22 cellular contexts compared by ENCODE assay signal in the genomic region with DNA sequence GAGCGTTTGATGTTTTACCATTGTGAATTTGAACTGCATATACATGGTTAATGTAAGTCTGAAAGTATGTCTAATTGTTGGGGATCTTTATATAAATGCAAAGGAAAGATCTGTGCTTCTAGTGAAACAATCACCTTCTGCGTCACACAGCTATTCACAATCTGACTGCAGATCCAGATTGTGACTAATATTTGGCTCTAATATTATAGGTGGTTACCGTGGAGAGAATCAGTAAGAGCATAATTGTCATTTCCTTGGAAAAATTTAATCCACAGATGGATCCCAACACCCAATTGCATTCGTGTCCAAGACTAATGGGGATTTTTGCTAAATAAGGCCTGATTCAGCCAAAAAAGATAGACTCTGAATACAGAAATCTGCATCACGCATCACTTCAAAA. TPM values are rescaled to one million over a fixed set of nuclear protein-coding genes. Genes with fewer than 3 reads are reported as not detected.
DNase-seq lines count a peak whose midpoint lies in the region; ATAC-seq and TF ChIP-seq lines count a peak whose summit lies in the region.
"Had no signal": no experiment of that assay in that cellular context is flagged by ENCODE, and none has a peak within 500 bp of the region (broad histone marks: within the 10 kb centered on the region; RNA-seq: fewer than 3 reads in every experiment).

No MANE protein-coding gene starts in this region.

- H3K9me3 Mint-ChIP-seq in mesothelial cell of epicardium (no peaks in the 10 kb centered on the region), Calu3 (ENCODE audit: low read depth, unreplicated experiment) (no peaks in the 10 kb centered on the region), immature natural killer cell (peaks cover 0 to 13% (median 6%) of the 10 kb centered on the region in 6 donors), T-cell (no peaks in the 10 kb centered on the region)
- H3K9me3 Mint-ChIP-seq in stimulated activated naive B cell treated with anti-CD40 and anti-IgM and Interleukin-4, amounts not matched to agents 10 μg/mL and 1 μg/mL and 100 μg/mL, for 72 hours: no peaks in the 10 kb centered on the region

- H3K27ac Mint-ChIP-seq in mesothelial cell of epicardium: peak overlapping the region; percentile 57
- no peak overlapping the region for H3K27ac Mint-ChIP-seq in Calu3 (ENCODE audit: unreplicated experiment)
- H3K27ac Mint-ChIP-seq in immature natural killer cell: no peak overlapping the region
- no peak overlapping the region for H3K27ac Mint-ChIP-seq in T-cell
- no peak overlapping the region for H3K27ac Mint-ChIP-seq in stimulated activated naive B cell treated with anti-CD40 and anti-IgM and Interleukin-4, amounts not matched to agents 10 μg/mL and 1 μg/mL and 100 μg/mL, for 72 hours
- H3K27ac Mint-ChIP-seq: CD4-positive, CD25-positive, alpha-beta regulatory T cell had no signal

- H4K20me1 ChIP-seq in BLaER1 treated with 17β-estradiol and CSF1 and Interleukin-3, amounts not matched to agents 10 nM and 100 nM: peaks cover 0 to 8% (median 0%) of the 10 kb centered on the region in 11 experiments; a peak in 7 of 22 replicates

- POLR2A ChIA-PET in T-cell (lab: Charles Lee): no interaction called here

- H3K27me3 ChIP-seq in BLaER1 treated with 17β-estradiol and CSF1 and Interleukin-3, amounts not matched to agents 10 nM and 100 nM: no peaks in the 10 kb centered on the region

- intact Hi-C loops in Calu3 (cut with micrococcal nuclease; ENCODE audit: unreplicated experiment): loop anchor here (10.0 kb wide), 1 partner anchor 458 kb away; no protein-coding TSS in a partner anchor

- H3K4me3 Mint-ChIP-seq in mesothelial cell of epicardium (no peak overlapping the region), Calu3 (ENCODE audit: low read depth, unreplicated experiment) (no peak overlapping the region), immature natural killer cell (no peak overlapping the region), T-cell (no peak overlapping the region)
- H3K4me3 Mint-ChIP-seq in stimulated activated naive B cell treated with anti-CD40 and anti-IgM and Interleukin-4, amounts not matched to agents 10 μg/mL and 1 μg/mL and 100 μg/mL, for 72 hours: no peak overlapping the region
- H3K4me3 Mint-ChIP-seq: CD4-positive, CD25-positive, alpha-beta regulatory T cell had no signal

- BruUV-seq in Calu3 (replicated peaks; lab: Mats Ljungman, UMichigan): no TSS peak

- ATAC-seq in T-cell (replicated peaks in 1 of 4): no peak
- no peak for ATAC-seq in stimulated activated naive B cell treated with anti-CD40 and anti-IgM and Interleukin-4, amounts not matched to agents 10 μg/mL and 1 μg/mL and 100 μg/mL, for 72 hours (replicated peaks)
- ATAC-seq: K562 had no signal

- H3K36me3 Mint-ChIP-seq in mesothelial cell of epicardium: no peaks in the 10 kb centered on the region
- peaks cover 12% of the 10 kb centered on the region for H3K36me3 Mint-ChIP-seq in Calu3 (ENCODE audit: insufficient read depth, unreplicated experiment)
- peaks cover 0 to 4% (median 0%) of the 10 kb centered on the region in 3 donors for H3K36me3 Mint-ChIP-seq in immature natural killer cell
- H3K36me3 Mint-ChIP-seq in T-cell: no peaks in the 10 kb centered on the region
- no peaks in the 10 kb centered on the region for H3K36me3 Mint-ChIP-seq in stimulated activated naive B cell treated with anti-CD40 and anti-IgM and Interleukin-4, amounts not matched to agents 10 μg/mL and 1 μg/mL and 100 μg/mL, for 72 hours
- H3K36me3 Mint-ChIP-seq: CD4-positive, CD25-positive, alpha-beta regulatory T cell had no signal

- DNase-seq in dermis blood vessel endothelial cell (peak; percentile 81), mesothelial cell of epicardium (ENCODE audit: low spot score in 2 of 2, unreplicated experiment in 2 of 2) (no peak), Calu3 (no peak), immature natural killer cell (no peak), T-cell (no peak)
- DNase-seq in stimulated activated naive B cell treated with anti-CD40 and anti-IgM and Interleukin-4, amounts not matched to agents 10 μg/mL and 1 μg/mL and 100 μg/mL, for 72 hours: no peak
- DNase-seq: BE2C; CD4-positive, CD25-positive, alpha-beta regulatory T cell; GM23248; H7; Kasumi-1; NCI-H1105; NCI-H1436 treated with DMSO at 0.1 percent for 48 hours; NCI-H187 treated with DMSO at 0.1 percent for 48 hours; NCI-H2171 treated with DMSO at 0.1 percent for 48 hours; NCI-H345; NCI-H524 treated with DMSO at 0.1 percent for 48 hours; PC-9; Right ventricle myocardium superior had no signal

- CTCF ChIA-PET in Calu3 (lab: Charles Lee) (no interaction called here), T-cell (lab: Charles Lee) (no interaction called here)

- H3K4me2 ChIP-seq in BLaER1 treated with 17β-estradiol and CSF1 and Interleukin-3, amounts not matched to agents 10 nM and 100 nM: peak overlapping the region in 6 of 11 experiments; percentile 77 to 95 (median 88); a peak in 8 of 22 replicates
- H3K4me2 ChIP-seq: PC-9 had no signal

- no peak overlapping the region for H3K9ac ChIP-seq in BLaER1 treated with 17β-estradiol and CSF1 and Interleukin-3, amounts not matched to agents 10 nM and 100 nM
- H3K9ac ChIP-seq: GM23248 had no signal

- no peak for TF ChIP-seq CTCF in mesothelial cell of epicardium (IDR thresholded peaks at IDR 0.05; ENCODE audit: unreplicated experiment)
- no peak for TF ChIP-seq CTCF in Calu3 (IDR thresholded peaks at IDR 0.05; ENCODE audit: unreplicated experiment)

- H3K4me1 Mint-ChIP-seq in mesothelial cell of epicardium: peaks cover 39% of the 10 kb centered on the region
- H3K4me1 Mint-ChIP-seq in Calu3 (ENCODE audit: low read depth, unreplicated experiment): peaks cover 18% of the 10 kb centered on the region
- H3K4me1 Mint-ChIP-seq in immature natural killer cell: peaks cover 7 to 21% of the 10 kb centered on the region in 2 donors
- H3K4me1 Mint-ChIP-seq in T-cell: peaks cover 16 to 20% (median 16%) of the 10 kb centered on the region in 3 donors
- H3K4me1 Mint-ChIP-seq in stimulated activated naive B cell treated with anti-CD40 and anti-IgM and Interleukin-4, amounts not matched to agents 10 μg/mL and 1 μg/mL and 100 μg/mL, for 72 hours: peaks cover 13 to 21% of the 10 kb centered on the region in 2 donors

- H3K27me3 Mint-ChIP-seq in mesothelial cell of epicardium (ENCODE audit: low read depth) (no peaks in the 10 kb centered on the region), Calu3 (ENCODE audit: unreplicated experiment) (peaks cover 56% of the 10 kb centered on the region), immature natural killer cell (ENCODE audit: low read depth in 3 of 3) (peaks cover 9 to 11% (median 10%) of the 10 kb centered on the region in 3 donors), T-cell (peaks cover 44 to 45% of the 10 kb centered on the region in 2 donors)
- peaks cover 20 to 25% of the 10 kb centered on the region in 2 donors for H3K27me3 Mint-ChIP-seq in stimulated activated naive B cell treated with anti-CD40 and anti-IgM and Interleukin-4, amounts not matched to agents 10 μg/mL and 1 μg/mL and 100 μg/mL, for 72 hours

- H3K27ac ChIP-seq in BLaER1 treated with 17β-estradiol and CSF1 and Interleukin-3, amounts not matched to agents 10 nM and 100 nM: no peak overlapping the region
- H3K27ac ChIP-seq: GM23248, PC-9, SJSA1 had no signal

- no peak overlapping the region for H3K4me3 ChIP-seq in BLaER1 treated with 17β-estradiol and CSF1 and Interleukin-3, amounts not matched to agents 10 nM and 100 nM
- H3K4me3 ChIP-seq: GM23248, K562, PC-9, SJSA1 had no signal

- H3K4me1 ChIP-seq in BLaER1 treated with 17β-estradiol and CSF1 and Interleukin-3, amounts not matched to agents 10 nM and 100 nM: peaks cover 21 to 34% (median 25%) of the 10 kb centered on the region in 10 experiments
- H3K4me1 ChIP-seq: BE2C had no signal

- H3K36me3 ChIP-seq in BLaER1 treated with 17β-estradiol and CSF1 and Interleukin-3, amounts not matched to agents 10 nM and 100 nM: no peaks in the 10 kb centered on the region
- H3K36me3 ChIP-seq: BE2C, SJSA1 had no signal

- H3K9me3 ChIP-seq in BLaER1 treated with 17β-estradiol and CSF1 and Interleukin-3, amounts not matched to agents 10 nM and 100 nM (replicated peaks in 1 of 11): no peaks in the 10 kb centered on the region
- H3K9me3 ChIP-seq: BE2C, SJSA1 had no signal

RNA-seq across cellular contexts. Expression of gene KCNJ2, which starts 2.8 kb away (rescaled TPM):
- total RNA-seq in dermis blood vessel endothelial cell (2.7 and 11.6 TPM in 2 replicates), mesothelial cell of epicardium (22.8 to 28.4 TPM (median 26.8 TPM) in 3 replicates), Calu3 (2022) (not detected in 2 replicates), T-cell (under 1 TPM in 2 of 5 donors, not detected in 3; 0.07 to 0.09 TPM)
- not detected for polyA plus RNA-seq in immature natural killer cell
- total RNA-seq: K562, PC-9 had no signal
- polyA plus RNA-seq: CD4-positive, CD25-positive, alpha-beta regulatory T cell; K562 had no signal
